In the genomic region with DNA sequence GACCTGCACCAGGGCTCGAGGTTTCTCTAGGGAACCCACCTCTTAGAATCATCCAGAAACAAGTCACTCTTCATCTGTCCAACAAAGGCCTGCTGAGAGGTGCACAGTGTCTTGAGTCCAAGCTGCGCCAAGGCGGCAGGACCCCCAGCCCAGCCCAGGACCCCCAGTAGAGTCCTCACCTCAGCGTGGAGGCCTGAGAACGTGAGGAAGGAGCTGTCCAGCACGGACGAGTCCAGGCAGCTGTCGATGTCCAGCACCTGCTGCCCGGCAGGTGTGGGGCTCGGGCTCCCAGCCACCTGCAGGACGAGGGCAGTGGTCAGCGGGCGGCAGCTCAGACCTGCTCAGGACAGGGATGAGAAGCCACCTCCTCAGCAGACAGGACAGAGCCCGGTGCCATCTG, we compare ENCODE assay signal across 1 cellular context. TPM values are rescaled to one million over a fixed set of nuclear protein-coding genes. Genes with fewer than 3 reads are reported as not detected.
"Had no signal": no experiment of that assay in that cellular context is flagged by ENCODE, and none has a peak within 500 bp of the region (broad histone marks: within the 10 kb centered on the region; RNA-seq: fewer than 3 reads in every experiment).

No MANE protein-coding gene starts in this region.

RNA-seq across cellular contexts. Expression of a gene that starts 50.7 kb away (rescaled TPM):
- total RNA-seq: GM23248 had no signal
